Comparison of ENCODE assay signal across 21 cellular contexts in genomic region chr7:92650391-92650790, GRCh38.
DNase-seq lines count a peak whose midpoint lies in the region; ATAC-seq, FAIRE-seq and TF ChIP-seq lines count a peak whose summit lies in the region.
"Had no signal": no experiment of that assay in that cellular context is flagged by ENCODE, and none has a peak within 500 bp of the region (broad histone marks: within the 10 kb centered on the region; RNA-seq: fewer than 3 reads in every experiment).

No MANE protein-coding gene starts in this region.

- intact Hi-C loops in activated CD4-positive, alpha-beta T cell treated with anti-CD3 and anti-CD28 coated beads, Interleukin-2, amount 10 ng/mL, durations not matched to agents 24 days and 14 days (cut with micrococcal nuclease), result no loop called here
- intact Hi-C loops in HepG2 (cut with micrococcal nuclease; ENCODE audit: unreplicated experiment), result no loop called here
- intact Hi-C loops in right lobe of liver (cut with DNase I), result no loop called here

- no peak for TF ChIP-seq EP300 in HepG2 (IDR thresholded peaks at IDR 0.05; ENCODE audit: low read depth in 2 of 2, low read length in 2 of 2)
- no peak for TF ChIP-seq EP300 in HepG2 (CRISPR knock-in tag; IDR thresholded peaks at IDR 0.05; ENCODE audit: borderline replicate concordance)

- H3K27me3 ChIP-seq in HepG2 (ENCODE audit: control insufficient read depth in 1 of 2, insufficient read depth in 2 of 2, low read length in 2 of 2) (no peaks in the 10 kb centered on the region), right lobe of liver (no peaks in the 10 kb centered on the region), hepatocyte (no peaks in the 10 kb centered on the region)
- H3K27me3 ChIP-seq: BLaER1 treated with 17β-estradiol and CSF1 and Interleukin-3, amounts not matched to agents 10 nM and 100 nM; MG63 had no signal

- WGBS in HepG2 (ENCODE audit: low lambda C conversion rate), result 70% methylated on average over 3 of the region's 3 CpGs
- 94% methylated on average over 3 of the region's 3 CpGs for WGBS in right lobe of liver (ENCODE audit: insufficient coverage, low coverage, low lambda C conversion rate, missing lambda C conversion rate)
- 77% methylated on average over 3 of the region's 3 CpGs for WGBS in hepatocyte (ENCODE audit: low lambda C conversion rate, missing lambda C conversion rate)

- no peak for DNase-seq in activated CD4-positive, alpha-beta T cell treated with anti-CD3 and anti-CD28 coated beads, Interleukin-2, amount 10 ng/mL, durations not matched to agents 24 days and 14 days
- DNase-seq in activated CD4-positive, alpha-beta T cell treated with anti-CD3 and anti-CD28 coated beads, Interleukin-2, amount 50 U/mL, for 1 hour, result no peak
- DNase-seq in HepG2 (ENCODE audit: low spot score) (no peak), right lobe of liver (no peak), hepatocyte (ENCODE audit: low spot score) (peak; percentile 29), DMS114 treated with DMSO at 0.1 percent for 48 hours (lab: John Stamatoyannopoulos, UW; ENCODE audit: unreplicated experiment) (no peak)
- DNase-seq in activated effector memory CD4-positive, alpha-beta T cell treated with anti-CD3 and anti-CD28 coated beads, Interleukin-2, amount 50 U/mL, for 16 hours, result no peak
- DNase-seq: 8988T; Caco-2; CD4-positive, alpha-beta memory T cell; DMS 273 treated with DMSO at 0.1 percent for 48 hours; MG63; NCI-H1048; NCI-H1417 treated with DMSO at 0.1 percent for 48 hours; NCI-H187; NCI-H446; NCI-H526 had no signal

- H3K27ac ChIP-seq in HepG2 (ENCODE audit: extremely low read length, insufficient read depth, low read length) (no peak overlapping the region), right lobe of liver (no peak overlapping the region), hepatocyte (peak overlapping the region; percentile 39)
- H3K27ac ChIP-seq: BLaER1 treated with 17β-estradiol and CSF1 and Interleukin-3, amounts not matched to agents 10 nM and 100 nM had no signal

- no TSS peak for BruUV-seq in HepG2 (replicated peaks; lab: Mats Ljungman, UMichigan)

- H4K20me1 ChIP-seq in HepG2 (ENCODE audit: insufficient read depth, low read length) (no peaks in the 10 kb centered on the region; the same call in 1 of the 2 replicates), hepatocyte (ENCODE audit: insufficient read depth, poor library complexity, severe bottlenecking) (no peaks in the 10 kb centered on the region)
- H4K20me1 ChIP-seq: BLaER1 treated with 17β-estradiol and CSF1 and Interleukin-3, amounts not matched to agents 10 nM and 100 nM had no signal

- H2AFZ ChIP-seq in HepG2 (ENCODE audit: low read length) (no peak overlapping the region), hepatocyte (no peak overlapping the region)

- no peaks in the 10 kb centered on the region for H3K27me3 Mint-ChIP-seq in activated CD4-positive, alpha-beta T cell treated with anti-CD3 and anti-CD28 coated beads, Interleukin-2, amount 10 ng/mL, durations not matched to agents 24 days and 14 days
- H3K27me3 Mint-ChIP-seq: CD4-positive, alpha-beta memory T cell had no signal

- FAIRE-seq in HepG2 (lab: Jason Lieb, UNC), result no peak
- FAIRE-seq: GM12891, H54, RCC 7860 had no signal

- peaks cover 53% of the 10 kb centered on the region for H3K36me3 Mint-ChIP-seq in activated CD4-positive, alpha-beta T cell treated with anti-CD3 and anti-CD28 coated beads, Interleukin-2, amount 10 ng/mL, durations not matched to agents 24 days and 14 days (ENCODE audit: low read depth)
- H3K36me3 Mint-ChIP-seq: CD4-positive, alpha-beta memory T cell had no signal

- no peaks in the 10 kb centered on the region for H3K9me2 ChIP-seq in hepatocyte (replicated peaks; ENCODE audit: insufficient read depth)

- TF ChIP-seq POLR2A in HepG2 (IDR thresholded peaks at IDR 0.05; ENCODE audit: insufficient read depth in 1 of 2, low read depth in 2 of 2, low read length in 2 of 2) (no peak), right lobe of liver (IDR thresholded peaks at IDR 0.05) (no peak)

- H3K9me3 ChIP-seq in HepG2 (ENCODE audit: low read length) (no peaks in the 10 kb centered on the region), right lobe of liver (no peaks in the 10 kb centered on the region), hepatocyte (ENCODE audit: low read depth) (no peaks in the 10 kb centered on the region)
- H3K9me3 ChIP-seq: BLaER1 treated with 17β-estradiol and CSF1 and Interleukin-3, amounts not matched to agents 10 nM and 100 nM; Caco-2; MG63 had no signal

- no peak overlapping the region for H3K4me3 Mint-ChIP-seq in activated CD4-positive, alpha-beta T cell treated with anti-CD3 and anti-CD28 coated beads, Interleukin-2, amount 10 ng/mL, durations not matched to agents 24 days and 14 days
- H3K4me3 Mint-ChIP-seq: CD4-positive, alpha-beta memory T cell had no signal

- H3K27ac Mint-ChIP-seq in activated CD4-positive, alpha-beta T cell treated with anti-CD3 and anti-CD28 coated beads, Interleukin-2, amount 10 ng/mL, durations not matched to agents 24 days and 14 days, result peak overlapping the region; percentile 49

- H3K4me3 ChIP-seq in HepG2 (replicated peaks in 1 of 3; ENCODE audit: insufficient read depth in 1 of 3, low read depth in 2 of 3, low read length in 3 of 3), result no peak overlapping the region
- no peak overlapping the region for H3K4me3 ChIP-seq in right lobe of liver
- H3K4me3 ChIP-seq in hepatocyte, result no peak overlapping the region
- H3K4me3 ChIP-seq: BLaER1 treated with 17β-estradiol and CSF1 and Interleukin-3, amounts not matched to agents 10 nM and 100 nM; MG63 had no signal

- POLR2A ChIA-PET in HepG2 (lab: Yijun Ruan, JAX), result no interaction called here

- H3K79me2 ChIP-seq in HepG2 (ENCODE audit: insufficient read depth, low read length) (peaks cover 17% of the 10 kb centered on the region), hepatocyte (peaks cover 34% of the 10 kb centered on the region)

- CTCF ChIA-PET in HepG2 (lab: Yijun Ruan, JAX; ENCODE audit: low intra/inter-chr PET ratio, low total read pairs), result no interaction called here

- peaks cover 69% of the 10 kb centered on the region for H3K4me1 Mint-ChIP-seq in activated CD4-positive, alpha-beta T cell treated with anti-CD3 and anti-CD28 coated beads, Interleukin-2, amount 10 ng/mL, durations not matched to agents 24 days and 14 days

- peaks cover 4% of the 10 kb centered on the region for H3K9me3 Mint-ChIP-seq in activated CD4-positive, alpha-beta T cell treated with anti-CD3 and anti-CD28 coated beads, Interleukin-2, amount 10 ng/mL, durations not matched to agents 24 days and 14 days

- TF ChIP-seq CTCF in HepG2 (CRISPR knock-in tag; IDR thresholded peaks at IDR 0.05) (no peak), right lobe of liver (IDR thresholded peaks at IDR 0.05) (no peak), hepatocyte (IDR thresholded peaks at IDR 0.05; ENCODE audit: poor library complexity) (no peak)

- TF ChIP-seq RAD21 in HepG2 (CRISPR knock-in tag; IDR thresholded peaks at IDR 0.05), result no peak

- ATAC-seq in HepG2 (peak; percentile 51; the same call in 2 of the 3 replicates), right lobe of liver (no peak)

- H3K4me1 ChIP-seq in HepG2 (ENCODE audit: insufficient read depth, low read length) (peaks cover 19% of the 10 kb centered on the region), right lobe of liver (peaks cover 0 to 5% (median 0%) of the 10 kb centered on the region in 4 donors), hepatocyte (ENCODE audit: insufficient read depth) (peaks cover 27% of the 10 kb centered on the region)

- H3K4me2 ChIP-seq in HepG2 (ENCODE audit: low read depth, low read length) (no peak overlapping the region), hepatocyte (no peak overlapping the region)
- H3K4me2 ChIP-seq: BLaER1 treated with 17β-estradiol and CSF1 and Interleukin-3, amounts not matched to agents 10 nM and 100 nM had no signal

- H3K9ac ChIP-seq in HepG2 (ENCODE audit: insufficient read depth, low read depth, low read length), result no peak overlapping the region
- H3K9ac ChIP-seq: BLaER1 treated with 17β-estradiol and CSF1 and Interleukin-3, amounts not matched to agents 10 nM and 100 nM had no signal

- H3K36me3 ChIP-seq in HepG2 (replicated peaks in 1 of 2; ENCODE audit: control insufficient read depth in 1 of 2, insufficient read depth in 2 of 2, low read length in 2 of 2) (peaks cover 14 to 53% of the 10 kb centered on the region in 2 experiments; a peak in 4 of 5 replicates), right lobe of liver (no peaks in the 10 kb centered on the region), hepatocyte (replicated peaks; ENCODE audit: insufficient read depth, low read depth) (no peaks in the 10 kb centered on the region)

- in situ Hi-C loops in HepG2 (cut with HindIII; ENCODE audit: extremely low pct_ligation_motif_present, low pct_unique_long_range_greater_than_20kb), result no loop called here

TF ChIP-seq in HepG2, 621 proteins besides CTCF, POLR2A, EP300 and RAD21 (continues in another document):
- TF ChIP-seq ZFP36L2 (CRISPR knock-in tag; IDR thresholded peaks at IDR 0.05) (no peak), TIGD3 (CRISPR knock-in tag; IDR thresholded peaks at IDR 0.05; ENCODE audit: borderline replicate concordance) (no peak), ZNF644 (CRISPR knock-in tag; IDR thresholded peaks at IDR 0.05; ENCODE audit: low read depth) (0 out of 2 replicates have a peak, but pooled peaks have one; percentile 28), NKX3-1 (CRISPR knock-in tag; IDR thresholded peaks at IDR 0.05) (no peak), RARG (CRISPR knock-in tag; IDR thresholded peaks at IDR 0.05; ENCODE audit: low read depth) (no peak), HNF4A (CRISPR knock-in tag; IDR thresholded peaks at IDR 0.05) (peak; percentile 19; the same call in 1 of the 2 replicates), PAX8 (CRISPR knock-in tag; IDR thresholded peaks at IDR 0.05; ENCODE audit: borderline replicate concordance) (no peak), ZFY (CRISPR knock-in tag; IDR thresholded peaks at IDR 0.05) (no peak)
- TF ChIP-seq, protein P1, sequence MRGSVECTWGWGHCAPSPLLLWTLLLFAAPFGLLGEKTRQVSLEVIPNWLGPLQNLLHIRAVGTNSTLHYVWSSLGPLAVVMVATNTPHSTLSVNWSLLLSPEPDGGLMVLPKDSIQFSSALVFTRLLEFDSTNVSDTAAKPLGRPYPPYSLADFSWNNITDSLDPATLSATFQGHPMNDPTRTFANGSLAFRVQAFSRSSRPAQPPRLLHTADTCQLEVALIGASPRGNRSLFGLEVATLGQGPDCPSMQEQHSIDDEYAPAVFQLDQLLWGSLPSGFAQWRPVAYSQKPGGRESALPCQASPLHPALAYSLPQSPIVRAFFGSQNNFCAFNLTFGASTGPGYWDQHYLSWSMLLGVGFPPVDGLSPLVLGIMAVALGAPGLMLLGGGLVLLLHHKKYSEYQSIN (CRISPR knock-in tag; IDR thresholded peaks at IDR 0.05; ENCODE audit: borderline replicate concordance), result no peak
